Comparison of ENCODE assay signal across 15 cellular contexts in the genomic region with DNA sequence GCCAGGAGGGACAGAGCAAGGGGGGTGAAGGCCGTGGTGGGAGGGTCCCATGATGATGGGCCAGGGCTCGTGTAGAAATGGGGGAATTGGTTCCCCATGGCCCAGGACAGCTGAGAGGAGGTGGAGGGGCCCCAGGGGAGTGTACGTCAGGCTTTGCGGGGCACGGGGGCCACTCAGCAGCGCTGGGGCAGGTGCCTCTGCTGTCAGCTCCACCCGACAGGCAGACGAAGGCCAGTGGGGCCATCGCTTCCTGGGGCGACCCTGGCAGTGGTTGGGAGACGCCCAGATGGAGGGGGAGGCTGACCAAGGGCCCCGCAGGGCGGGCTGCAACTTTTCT. TPM values are rescaled to one million over a fixed set of nuclear protein-coding genes. Genes with fewer than 3 reads are reported as not detected.
A peak's percentile ranks its signal among the peaks of the same experiment; 100 is the strongest.
DNase-seq lines count a peak whose midpoint lies in the region; ATAC-seq and TF ChIP-seq lines count a peak whose summit lies in the region.
"Had no signal": no experiment of that assay in that cellular context is flagged by ENCODE, and none has a peak within 500 bp of the region (broad histone marks: within the 10 kb centered on the region; RNA-seq: fewer than 3 reads in every experiment).

No MANE protein-coding gene starts in this region.

- H3K27ac ChIP-seq in left ventricle myocardium inferior (replicated peaks) (peak overlapping the region; percentile 46), transverse colon (peak overlapping the region in 2 of 4 donors; percentile 13 to 48)
- H3K27ac ChIP-seq: epithelial cell of prostate had no signal

- intact Hi-C loops in left ventricle myocardium inferior (cut with micrococcal nuclease) (no loop called here), transverse colon (cut with DNase I; ENCODE audit: low total_unique reads) (no loop called here)

- TF ChIP-seq POLR2A in transverse colon (IDR thresholded peaks at IDR 0.05): no peak

- H3K27me3 Mint-ChIP-seq in HFFc6 (ENCODE audit: insufficient read depth) (peaks cover 6% of the 10 kb centered on the region), T-helper 17 cell (no peaks in the 10 kb centered on the region)
- no peaks in the 10 kb centered on the region for H3K27me3 Mint-ChIP-seq in stimulated activated naive B cell treated with anti-CD40 and anti-IgM and Interleukin-4, amounts not matched to agents 10 μg/mL and 1 μg/mL and 100 μg/mL, for 72 hours
- no peaks in the 10 kb centered on the region for H3K27me3 Mint-ChIP-seq in activated CD8-positive, alpha-beta T cell treated with anti-CD3 and anti-CD28 coated beads, Interleukin-2, amount 10 ng/mL, durations not matched to agents 7 days and 5 days (ENCODE audit: low read depth)

- peaks cover 49% of the 10 kb centered on the region for H3K36me3 ChIP-seq in left ventricle myocardium inferior
- H3K36me3 ChIP-seq in transverse colon: peaks cover 0 to 30% (median 8%) of the 10 kb centered on the region in 4 donors

- H3K4me1 Mint-ChIP-seq in HFFc6 (ENCODE audit: low read depth) (no peaks in the 10 kb centered on the region), T-helper 17 cell (peaks cover 7% of the 10 kb centered on the region)
- peaks cover 12 to 16% of the 10 kb centered on the region in 2 donors for H3K4me1 Mint-ChIP-seq in stimulated activated naive B cell treated with anti-CD40 and anti-IgM and Interleukin-4, amounts not matched to agents 10 μg/mL and 1 μg/mL and 100 μg/mL, for 72 hours
- H3K4me1 Mint-ChIP-seq in activated CD8-positive, alpha-beta T cell treated with anti-CD3 and anti-CD28 coated beads, Interleukin-2, amount 10 ng/mL, durations not matched to agents 7 days and 5 days (ENCODE audit: low read depth): no peaks in the 10 kb centered on the region

- 81% methylated on average over 11 of the region's 13 CpGs; no CpG with 5 or more reads in 1 of the 2 donors for WGBS in transverse colon (ENCODE audit: low coverage in 1 of 2), 2 donors

- H3K4me3 ChIP-seq in left ventricle myocardium inferior (no peak overlapping the region), transverse colon (no peak overlapping the region)

- H3K4me3 Mint-ChIP-seq in HFFc6: no peak overlapping the region
- peak overlapping the region; percentile 34 for H3K4me3 Mint-ChIP-seq in T-helper 17 cell
- H3K4me3 Mint-ChIP-seq in stimulated activated naive B cell treated with anti-CD40 and anti-IgM and Interleukin-4, amounts not matched to agents 10 μg/mL and 1 μg/mL and 100 μg/mL, for 72 hours: peak overlapping the region in 1 of 2 donors; percentile 31
- no peak overlapping the region for H3K4me3 Mint-ChIP-seq in activated CD8-positive, alpha-beta T cell treated with anti-CD3 and anti-CD28 coated beads, Interleukin-2, amount 10 ng/mL, durations not matched to agents 7 days and 5 days

- in situ Hi-C loops in transverse colon (cut with MboI; ENCODE audit: low pct_ligation_motif_present in 1 of 4, low pct_unique_long_range_greater_than_20kb in 1 of 4, low sequenced_read_pairs in 3 of 4): no loop called here

- TF ChIP-seq EP300 in transverse colon (IDR thresholded peaks at IDR 0.05; ENCODE audit: low read depth): no peak

- DNase-seq in HFFc6 (no peak), T-helper 17 cell (no peak), left ventricle myocardium inferior (no peak), GM20000 (ENCODE audit: low spot score) (no peak), transverse colon (no peak)
- no peak for DNase-seq in stimulated activated naive B cell treated with anti-CD40 and anti-IgM and Interleukin-4, amounts not matched to agents 10 μg/mL and 1 μg/mL and 100 μg/mL, for 72 hours
- no peak for DNase-seq in activated CD8-positive, alpha-beta T cell treated with anti-CD3 and anti-CD28 coated beads, Interleukin-2, amount 10 ng/mL, durations not matched to agents 7 days and 5 days
- DNase-seq: activated CD4-positive, CD25-positive, alpha-beta regulatory T cell treated with anti-CD3 and anti-CD28 coated beads, Interleukin-2, amount 50 U/mL, for 72 hours; activated naive CD4-positive, alpha-beta T cell; OCI-M1; T-helper 9 cell had no signal

- peaks cover 8% of the 10 kb centered on the region for H3K4me1 ChIP-seq in left ventricle myocardium inferior
- H3K4me1 ChIP-seq in transverse colon: no peaks in the 10 kb centered on the region

- H3K36me3 Mint-ChIP-seq in HFFc6 (ENCODE audit: low read depth) (peaks cover 9% of the 10 kb centered on the region), T-helper 17 cell (ENCODE audit: low read depth) (no peaks in the 10 kb centered on the region)
- peaks cover 48 to 59% of the 10 kb centered on the region in 2 donors for H3K36me3 Mint-ChIP-seq in stimulated activated naive B cell treated with anti-CD40 and anti-IgM and Interleukin-4, amounts not matched to agents 10 μg/mL and 1 μg/mL and 100 μg/mL, for 72 hours
- H3K36me3 Mint-ChIP-seq in activated CD8-positive, alpha-beta T cell treated with anti-CD3 and anti-CD28 coated beads, Interleukin-2, amount 10 ng/mL, durations not matched to agents 7 days and 5 days (ENCODE audit: low read depth): peaks cover 43% of the 10 kb centered on the region

- POLR2A ChIA-PET in activated CD8-positive, alpha-beta T cell treated with anti-CD3 and anti-CD28 coated beads, Interleukin-2, amount 10 ng/mL, durations not matched to agents 7 days and 5 days (lab: Charles Lee): no interaction called here

- TF ChIP-seq CTCF in HFFc6 (IDR thresholded peaks at IDR 0.05) (no peak), left ventricle myocardium inferior (IDR thresholded peaks at IDR 0.05; ENCODE audit: borderline replicate concordance) (no peak), GM20000 (IDR thresholded peaks at IDR 0.05; ENCODE audit: extremely low read depth, missing control alignments) (no peak), transverse colon (IDR thresholded peaks at IDR 0.05) (no peak)

- CTCF ChIA-PET in activated CD8-positive, alpha-beta T cell treated with anti-CD3 and anti-CD28 coated beads, Interleukin-2, amount 10 ng/mL, durations not matched to agents 7 days and 5 days (lab: Charles Lee): no interaction called here

- ATAC-seq in T-helper 17 cell: no peak
- ATAC-seq in stimulated activated naive B cell treated with anti-CD40 and anti-IgM and Interleukin-4, amounts not matched to agents 10 μg/mL and 1 μg/mL and 100 μg/mL, for 72 hours (replicated peaks): peak; percentile 7 to 15
- ATAC-seq in activated CD8-positive, alpha-beta T cell treated with anti-CD3 and anti-CD28 coated beads, Interleukin-2, amount 10 ng/mL, durations not matched to agents 7 days and 5 days: no peak

- no peaks in the 10 kb centered on the region for H3K27me3 ChIP-seq in left ventricle myocardium inferior (ENCODE audit: low read depth)
- no peaks in the 10 kb centered on the region for H3K27me3 ChIP-seq in transverse colon

- no peaks in the 10 kb centered on the region for H3K9me3 Mint-ChIP-seq in HFFc6
- no peaks in the 10 kb centered on the region for H3K9me3 Mint-ChIP-seq in stimulated activated naive B cell treated with anti-CD40 and anti-IgM and Interleukin-4, amounts not matched to agents 10 μg/mL and 1 μg/mL and 100 μg/mL, for 72 hours
- no peaks in the 10 kb centered on the region for H3K9me3 Mint-ChIP-seq in activated CD8-positive, alpha-beta T cell treated with anti-CD3 and anti-CD28 coated beads, Interleukin-2, amount 10 ng/mL, durations not matched to agents 7 days and 5 days (ENCODE audit: insufficient read depth)

- H3K27ac Mint-ChIP-seq in HFFc6 (peak overlapping the region; percentile 28; the same call in 1 of the 2 replicates), T-helper 17 cell (no peak overlapping the region)
- H3K27ac Mint-ChIP-seq in stimulated activated naive B cell treated with anti-CD40 and anti-IgM and Interleukin-4, amounts not matched to agents 10 μg/mL and 1 μg/mL and 100 μg/mL, for 72 hours: peak overlapping the region; percentile 74
- no peak overlapping the region for H3K27ac Mint-ChIP-seq in activated CD8-positive, alpha-beta T cell treated with anti-CD3 and anti-CD28 coated beads, Interleukin-2, amount 10 ng/mL, durations not matched to agents 7 days and 5 days

- no peaks in the 10 kb centered on the region for H3K9me3 ChIP-seq in T-helper 17 cell (ENCODE audit: control insufficient read depth, low read length, poor library complexity, severe bottlenecking)
- H3K9me3 ChIP-seq in left ventricle myocardium inferior (replicated peaks): no peaks in the 10 kb centered on the region
- H3K9me3 ChIP-seq in transverse colon: no peaks in the 10 kb centered on the region

RNA-seq across cellular contexts. Expression of a gene that starts 1.9 kb away (rescaled TPM):
- under 1 TPM in 5 of 6 experiments, not detected in 1; 0.25 to 0.51 (median 0.46) TPM for total RNA-seq in HFFc6 (2021; fragmentation: NEBNext Ultra II Directional; extraction: Animal tissue kit (Norgen Biotek cat#: 25700))
- 1 to 10 TPM; 5.0 to 8.4 TPM for total RNA-seq in T-helper 17 cell
- total RNA-seq in left ventricle myocardium inferior: not detected
- total RNA-seq in activated CD8-positive, alpha-beta T cell treated with anti-CD3 and anti-CD28 coated beads, Interleukin-2, amount 10 ng/mL, durations not matched to agents 7 days and 5 days: 1 to 10 TPM; 8.3 to 9.4 TPM
- 1 to 10 TPM in 2 of 4 donors, not detected in 2; 2.5 to 5.2 TPM for total RNA-seq in transverse colon
- total RNA-seq: dermis microvascular lymphatic vessel endothelial cell, HT1080, SK-MEL-5 had no signal

RNA-seq across cellular contexts. Expression of a gene that starts 20.3 kb away (rescaled TPM):
- 100 to 1,000 TPM in 2 of 6 experiments, 10 to 100 TPM in 4; 75.1 to 101 (median 79.6) TPM for total RNA-seq in HFFc6 (2021; fragmentation: NEBNext Ultra II Directional; extraction: Animal tissue kit (Norgen Biotek cat#: 25700))
- total RNA-seq in T-helper 17 cell: 10 to 100 TPM; 58.1 to 62.0 TPM
- total RNA-seq in left ventricle myocardium inferior: 23.5 TPM
- 10 to 100 TPM; 61.0 to 63.5 TPM for total RNA-seq in activated CD8-positive, alpha-beta T cell treated with anti-CD3 and anti-CD28 coated beads, Interleukin-2, amount 10 ng/mL, durations not matched to agents 7 days and 5 days
- 100 to 1,000 TPM in 1 of 4 donors, 10 to 100 TPM in 3; 35.2 to 214 (median 49.2) TPM for total RNA-seq in transverse colon

RNA-seq across cellular contexts. Expression of a gene that starts 31.0 kb away (rescaled TPM):
- 10 to 100 TPM; 43.9 to 56.8 (median 46.0) TPM for total RNA-seq in HFFc6 (2021; fragmentation: NEBNext Ultra II Directional; extraction: Animal tissue kit (Norgen Biotek cat#: 25700))
- 10 to 100 TPM; 95.0 to 96.6 TPM for total RNA-seq in T-helper 17 cell
- 20.7 TPM for total RNA-seq in left ventricle myocardium inferior
- 10 to 100 TPM; 72.7 to 81.6 TPM for total RNA-seq in activated CD8-positive, alpha-beta T cell treated with anti-CD3 and anti-CD28 coated beads, Interleukin-2, amount 10 ng/mL, durations not matched to agents 7 days and 5 days
- total RNA-seq in transverse colon: 100 to 1,000 TPM in 1 of 4 donors, 10 to 100 TPM in 3; 29.1 to 107 (median 35.3) TPM

RNA-seq across cellular contexts. Expression of a gene that starts 35.7 kb away (rescaled TPM):
- total RNA-seq in HFFc6 (2021; fragmentation: NEBNext Ultra II Directional; extraction: Animal tissue kit (Norgen Biotek cat#: 25700)): 10 to 100 TPM; 73.5 to 90.1 (median 78.3) TPM
- total RNA-seq in T-helper 17 cell (10 to 100 TPM; 34.0 to 36.7 TPM), left ventricle myocardium inferior (34.8 TPM), transverse colon (100 to 1,000 TPM in 3 of 4 donors, 10 to 100 TPM in 1; 88.9 to 555 (median 130) TPM)
- 10 to 100 TPM; 45.0 to 51.2 TPM for total RNA-seq in activated CD8-positive, alpha-beta T cell treated with anti-CD3 and anti-CD28 coated beads, Interleukin-2, amount 10 ng/mL, durations not matched to agents 7 days and 5 days

RNA-seq across cellular contexts. Expression of a gene that starts 36.6 kb away (rescaled TPM):
- total RNA-seq in HFFc6 (2021; fragmentation: NEBNext Ultra II Directional; extraction: Animal tissue kit (Norgen Biotek cat#: 25700)): 10 to 100 TPM; 14.3 to 20.4 (median 17.0) TPM
- total RNA-seq in T-helper 17 cell (1 to 10 TPM; 4.1 to 5.2 TPM), left ventricle myocardium inferior (11.1 TPM), transverse colon (10 to 100 TPM in 2 of 4 donors, 1 to 10 TPM in 2; 7.2 to 13.5 (median 10.8) TPM)
- 10 to 100 TPM; 14.6 to 16.1 TPM for total RNA-seq in activated CD8-positive, alpha-beta T cell treated with anti-CD3 and anti-CD28 coated beads, Interleukin-2, amount 10 ng/mL, durations not matched to agents 7 days and 5 days

Comparison
In these comparisons a context has a peak if more than half of its experiments do, and no peak if none do; other contexts are left out.
1. H3K27ac Mint-ChIP-seq: peak in HFFc6 (single experiment) and stimulated activated naive B cell treated with anti-CD40 and anti-IgM and Interleukin-4, amounts not matched to agents 10 μg/mL and 1 μg/mL and 100 μg/mL, for 72 hours (single experiment); none in T-helper 17 cell (single experiment) and activated CD8-positive, alpha-beta T cell treated with anti-CD3 and anti-CD28 coated beads, Interleukin-2, amount 10 ng/mL, durations not matched to agents 7 days and 5 days (single experiment).
2. ATAC-seq: peak in stimulated activated naive B cell treated with anti-CD40 and anti-IgM and Interleukin-4, amounts not matched to agents 10 μg/mL and 1 μg/mL and 100 μg/mL, for 72 hours (2 of 2); none in T-helper 17 cell (single experiment) and activated CD8-positive, alpha-beta T cell treated with anti-CD3 and anti-CD28 coated beads, Interleukin-2, amount 10 ng/mL, durations not matched to agents 7 days and 5 days (single experiment).